ENCODE assay signal across 15 cellular contexts in genomic region chr11:118342503-118343161, GRCh38. TPM values are rescaled to one million over a fixed set of nuclear protein-coding genes. Genes with fewer than 3 reads are reported as not detected.
DNase-seq lines count a peak whose midpoint lies in the region; ATAC-seq and TF ChIP-seq lines count a peak whose summit lies in the region.
"Had no signal": no experiment of that assay in that cellular context is flagged by ENCODE, and none has a peak within 500 bp of the region (broad histone marks: within the 10 kb centered on the region; RNA-seq: fewer than 3 reads in every experiment).

Gene CD3D, minus strand, starts transcription at chr11:118342705. Its CDS starts 98 bp downstream, at chr11:118342607.

- H3K27me3 ChIP-seq in tibial nerve (peaks cover 0 to 14% of the 10 kb centered on the region in 2 donors), dorsolateral prefrontal cortex (peaks cover 0 to 31% (median 3%) of the 10 kb centered on the region in 45 donors)
- H3K27me3 ChIP-seq: uterus had no signal

- H3K4me3 Mint-ChIP-seq in T-helper 17 cell, result peak within 1 kb of the TSS; percentile 99
- H3K4me3 Mint-ChIP-seq in activated T-cell treated with anti-CD3 and anti-CD28 coated beads, Interleukin-2, amount 50 U/mL, for 72 hours, result peak within 1 kb of the TSS; percentile 86 to 90
- H3K4me3 Mint-ChIP-seq: nephron had no signal

- no peaks in the 10 kb centered on the region for H3K27me3 Mint-ChIP-seq in T-helper 17 cell
- H3K27me3 Mint-ChIP-seq in activated T-cell treated with anti-CD3 and anti-CD28 coated beads, Interleukin-2, amount 50 U/mL, for 72 hours (ENCODE audit: low read depth), result no peaks in the 10 kb centered on the region

- H3K9me3 ChIP-seq in T-helper 17 cell (ENCODE audit: control insufficient read depth, low read length, poor library complexity, severe bottlenecking) (no peaks in the 10 kb centered on the region), mucosa of descending colon (no peaks in the 10 kb centered on the region), tibial nerve (no peaks in the 10 kb centered on the region)
- H3K9me3 ChIP-seq: uterus had no signal

- H3K27ac ChIP-seq in tibial nerve (no peak within 1 kb of the TSS), dorsolateral prefrontal cortex (no peak within 1 kb of the TSS)
- H3K27ac ChIP-seq: HL-60, uterus had no signal

- no peak for TF ChIP-seq CTCF in mucosa of descending colon (IDR thresholded peaks at IDR 0.05)
- no peak for TF ChIP-seq CTCF in tibial nerve (IDR thresholded peaks at IDR 0.05)
- no peak for TF ChIP-seq CTCF in dorsolateral prefrontal cortex (IDR thresholded peaks at IDR 0.05 in 54 of 56, conservative IDR thresholded peaks at IDR 0.05 in 2 of 56; ENCODE audit: low read depth in 1 of 56, partially characterized antibody in 56 of 56)

- H3K36me3 ChIP-seq in mucosa of descending colon (ENCODE audit: low read depth) (no peaks in the 10 kb centered on the region), tibial nerve (no peaks in the 10 kb centered on the region)
- H3K36me3 ChIP-seq: uterus had no signal

- H3K36me3 Mint-ChIP-seq in T-helper 17 cell (ENCODE audit: low read depth), result peaks cover 27% of the 10 kb centered on the region
- peaks cover 31 to 37% of the 10 kb centered on the region in 2 donors for H3K36me3 Mint-ChIP-seq in activated T-cell treated with anti-CD3 and anti-CD28 coated beads, Interleukin-2, amount 50 U/mL, for 72 hours (ENCODE audit: insufficient read depth in 2 of 2)

- H3K4me3 ChIP-seq in mucosa of descending colon (no peak within 1 kb of the TSS), tibial nerve (peak within 1 kb of the TSS in 1 of 4 donors; percentile 3), dorsolateral prefrontal cortex (no peak within 1 kb of the TSS)
- H3K4me3 ChIP-seq: uterus had no signal

- 79% methylated on average over 13 of the region's 13 CpGs for WGBS in tibial nerve, 2 donors

- no peak for TF ChIP-seq POLR2A in tibial nerve (IDR thresholded peaks at IDR 0.05)

- peak; percentile 29 to 65 (median 31) for DNase-seq in T-helper 17 cell
- peak; percentile 73 to 77 for DNase-seq in activated T-cell treated with anti-CD3 and anti-CD28 coated beads, Interleukin-2, amount 50 U/mL, for 72 hours
- DNase-seq in mucosa of descending colon, result no peak
- peak; percentile 68 for DNase-seq in stimulated activated naive CD8-positive, alpha-beta T cell treated with anti-CD3 and anti-CD28 coated beads, Interleukin-15, Interleukin-2, amounts not matched to agents 100 U/mL and 50 U/mL, for 24 hours
- DNase-seq in tibial nerve (ENCODE audit: low spot score in 2 of 2), result no peak
- no peak for DNase-seq in dorsolateral prefrontal cortex
- DNase-seq in COR-L47 (lab: John Stamatoyannopoulos, UW), result no peak
- DNase-seq: anterior cingulate cortex, EL, NCI-H526, uterus had no signal

- ATAC-seq in T-helper 17 cell (peak; percentile 60), mucosa of descending colon (peak; percentile 50), HG02870 (IDR thresholded peaks at IDR 0.05; ENCODE audit: unreplicated experiment) (no peak)
- peak; percentile 65 to 68 for ATAC-seq in activated T-cell treated with anti-CD3 and anti-CD28 coated beads, Interleukin-2, amount 50 U/mL, for 72 hours (replicated peaks in 1 of 2)
- peak; percentile 60 for ATAC-seq in stimulated activated naive CD8-positive, alpha-beta T cell treated with anti-CD3 and anti-CD28 coated beads, Interleukin-15, Interleukin-2, amounts not matched to agents 100 U/mL and 50 U/mL, for 24 hours

- intact Hi-C loops in mucosa of descending colon (cut with DNase I, micrococcal nuclease), result no loop called here
- intact Hi-C loops in dorsolateral prefrontal cortex (cut with DNase I), result no loop called here

- H3K9me3 Mint-ChIP-seq in activated T-cell treated with anti-CD3 and anti-CD28 coated beads, Interleukin-2, amount 50 U/mL, for 72 hours, result no peaks in the 10 kb centered on the region

- no peaks in the 10 kb centered on the region for H3K4me1 ChIP-seq in mucosa of descending colon (ENCODE audit: low read depth)
- H3K4me1 ChIP-seq in tibial nerve, result no peaks in the 10 kb centered on the region
- H3K4me1 ChIP-seq: uterus had no signal

- peak within 1 kb of the TSS; percentile 100 for H3K27ac Mint-ChIP-seq in T-helper 17 cell
- H3K27ac Mint-ChIP-seq in activated T-cell treated with anti-CD3 and anti-CD28 coated beads, Interleukin-2, amount 50 U/mL, for 72 hours, result peak within 1 kb of the TSS; percentile 99
- H3K27ac Mint-ChIP-seq: nephron had no signal

- TF ChIP-seq EP300 in tibial nerve (IDR thresholded peaks at IDR 0.05), result no peak

- peaks cover 76% of the 10 kb centered on the region for H3K4me1 Mint-ChIP-seq in T-helper 17 cell
- H3K4me1 Mint-ChIP-seq in activated T-cell treated with anti-CD3 and anti-CD28 coated beads, Interleukin-2, amount 50 U/mL, for 72 hours (ENCODE audit: low read depth), result peaks cover 85% of the 10 kb centered on the region
- H3K4me1 Mint-ChIP-seq: nephron had no signal

RNA-seq across cellular contexts. Expression of gene CD3D, which starts in this region (rescaled TPM):
- 100 to 1,000 TPM; 313 to 354 TPM for total RNA-seq in T-helper 17 cell
- total RNA-seq in activated T-cell treated with anti-CD3 and anti-CD28 coated beads, Interleukin-2, amount 50 U/mL, for 72 hours, result 100 to 1,000 TPM; 245 to 250 TPM
- 1 to 10 TPM; 4.9 to 8.1 (median 7.7) TPM for total RNA-seq in mucosa of descending colon
- 1 to 10 TPM in 1 of 4 donors, not detected in 3; 1.1 TPM for total RNA-seq in tibial nerve
- 1 to 10 TPM in 9 of 120 experiments, not detected in 111; 1.3 to 2.7 (median 1.7) TPM for total RNA-seq in dorsolateral prefrontal cortex
- total RNA-seq: fibroblast of villous mesenchyme had no signal

Comparison
In these comparisons a context has a peak if more than half of its experiments do, and no peak if none do; other contexts are left out.
1. RNA of gene CD3D (total RNA-seq): 313 to 354 TPM in T-helper 17 cell and 245 to 250 TPM in activated T-cell treated with anti-CD3 and anti-CD28 coated beads, Interleukin-2, amount 50 U/mL, for 72 hours; 4.9 to 8.1 TPM in mucosa of descending colon, 1.1 TPM in tibial nerve and 1.3 to 2.7 TPM in dorsolateral prefrontal cortex; every median in the first group is over 10 times any median in the second.
2. DNase-seq: peak in T-helper 17 cell (3 of 3), activated T-cell treated with anti-CD3 and anti-CD28 coated beads, Interleukin-2, amount 50 U/mL, for 72 hours (2 of 2) and stimulated activated naive CD8-positive, alpha-beta T cell treated with anti-CD3 and anti-CD28 coated beads, Interleukin-15, Interleukin-2, amounts not matched to agents 100 U/mL and 50 U/mL, for 24 hours (single experiment); none in mucosa of descending colon (0 of 3), tibial nerve (0 of 2), dorsolateral prefrontal cortex (0 of 10) and COR-L47 (single experiment).